10 cellular contexts compared by ENCODE assay signal in the genomic region with DNA sequence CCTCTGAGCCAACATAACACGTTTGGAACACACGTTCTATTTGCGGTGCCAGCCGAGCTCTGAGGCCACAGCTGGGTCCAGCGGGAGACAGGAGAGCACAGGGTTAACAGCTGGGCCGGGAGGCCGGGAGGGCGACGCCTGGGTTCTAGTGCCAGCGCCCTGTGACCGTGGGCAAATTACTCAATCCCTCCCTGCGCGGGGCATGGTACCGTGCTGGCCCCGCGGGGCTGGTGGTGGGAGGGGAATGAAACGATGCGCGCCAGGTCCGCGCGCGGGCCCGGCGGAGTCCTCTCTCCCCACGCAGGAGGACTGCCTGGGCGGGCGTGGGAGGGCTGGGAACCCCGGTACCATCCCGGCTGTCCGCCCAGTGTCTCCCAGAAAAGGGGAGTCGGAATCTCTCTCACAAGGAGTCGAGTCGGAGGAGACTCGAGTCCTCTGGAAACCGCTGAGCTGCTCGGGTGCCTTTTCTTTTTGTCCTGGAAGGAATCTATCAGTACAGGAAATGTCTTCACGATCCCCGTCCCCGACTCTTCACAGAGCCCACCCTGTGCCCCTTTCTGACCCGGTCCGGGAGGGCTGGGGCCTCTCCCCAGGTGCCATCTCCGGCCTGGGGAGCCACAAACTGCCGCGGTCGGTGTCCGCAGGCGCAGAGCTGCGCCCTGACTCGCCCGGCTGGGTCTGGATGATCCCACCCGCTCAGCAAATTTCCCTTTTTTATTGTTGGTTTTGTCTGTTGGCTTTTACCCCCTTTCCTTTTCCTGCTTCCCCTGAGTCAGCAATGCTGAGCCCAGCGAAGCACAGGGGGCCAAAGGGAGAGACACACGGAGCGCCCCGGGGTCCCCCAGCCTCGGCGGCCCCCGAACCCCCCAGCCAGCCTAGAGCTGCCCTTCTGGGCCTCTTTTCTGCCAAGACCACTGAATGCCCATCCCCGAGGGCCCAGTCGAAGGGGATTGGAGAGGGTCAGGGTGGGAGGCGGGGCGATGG. TPM values are rescaled to one million over a fixed set of nuclear protein-coding genes. Genes with fewer than 3 reads are reported as not detected.
DNase-seq lines count a peak whose midpoint lies in the region; ATAC-seq and TF ChIP-seq lines count a peak whose summit lies in the region.
"Had no signal": no experiment of that assay in that cellular context is flagged by ENCODE, and none has a peak within 500 bp of the region (broad histone marks: within the 10 kb centered on the region; RNA-seq: fewer than 3 reads in every experiment).

No MANE protein-coding gene starts in this region.

- no peak for TF ChIP-seq EP300 in esophagus muscularis mucosa (IDR thresholded peaks at IDR 0.05)

- no peaks in the 10 kb centered on the region for H3K36me3 ChIP-seq in esophagus muscularis mucosa
- H3K36me3 ChIP-seq in lower lobe of right lung, result no peaks in the 10 kb centered on the region
- H3K36me3 ChIP-seq in testis (ENCODE audit: low read depth, missing control alignments), result no peaks in the 10 kb centered on the region
- H3K36me3 ChIP-seq in hepatocyte (replicated peaks; ENCODE audit: insufficient read depth, low read depth), result no peaks in the 10 kb centered on the region
- H3K36me3 ChIP-seq: MG63 had no signal

- DNase-seq in NCI-H2227 treated with DMSO at 0.1 percent for 48 hours (lab: John Stamatoyannopoulos, UW) (peak; percentile 77), esophagus muscularis mucosa (ENCODE audit: extremely low spot score) (no peak), lower lobe of right lung (no peak), testis (no peak), T-helper 9 cell (no peak), NCI-H1105 (lab: John Stamatoyannopoulos, UW) (no peak), hepatocyte (ENCODE audit: low spot score) (no peak)
- DNase-seq: MG63 had no signal

- ATAC-seq in lower lobe of right lung, result peak in 1 of 2 donors; percentile 41

- TF ChIP-seq CTCF in esophagus muscularis mucosa (IDR thresholded peaks at IDR 0.05) (no peak), lower lobe of right lung (IDR thresholded peaks at IDR 0.05) (no peak), testis (IDR thresholded peaks at IDR 0.05) (no peak), hepatocyte (IDR thresholded peaks at IDR 0.05; ENCODE audit: poor library complexity) (no peak)

- H2AFZ ChIP-seq in hepatocyte, result no peak overlapping the region

- no peaks in the 10 kb centered on the region for H3K9me2 ChIP-seq in hepatocyte (replicated peaks; ENCODE audit: insufficient read depth)

- H3K27ac ChIP-seq in esophagus muscularis mucosa (replicated peaks in 1 of 4) (no peak overlapping the region), lower lobe of right lung (no peak overlapping the region), testis (no peak overlapping the region), hepatocyte (no peak overlapping the region)

- H4K20me1 ChIP-seq in hepatocyte (ENCODE audit: insufficient read depth, poor library complexity, severe bottlenecking), result no peaks in the 10 kb centered on the region

- no peak overlapping the region for H3K4me2 ChIP-seq in hepatocyte

- no peaks in the 10 kb centered on the region for H3K9me3 ChIP-seq in esophagus muscularis mucosa
- H3K9me3 ChIP-seq in lower lobe of right lung, result no peaks in the 10 kb centered on the region
- H3K9me3 ChIP-seq in testis, result no peaks in the 10 kb centered on the region
- H3K9me3 ChIP-seq in hepatocyte (ENCODE audit: low read depth), result no peaks in the 10 kb centered on the region
- H3K9me3 ChIP-seq: MG63 had no signal

- no peaks in the 10 kb centered on the region for H3K79me2 ChIP-seq in hepatocyte

- peak overlapping the region; percentile 7 to 49 (median 33) for H3K4me3 ChIP-seq in esophagus muscularis mucosa
- H3K4me3 ChIP-seq in lower lobe of right lung, result peak overlapping the region; percentile 8
- peak overlapping the region; percentile 31 to 32 for H3K4me3 ChIP-seq in testis
- no peak overlapping the region for H3K4me3 ChIP-seq in hepatocyte
- H3K4me3 ChIP-seq: MG63 had no signal

- 32% methylated on average over 31 of the region's 63 CpGs for WGBS in esophagus muscularis mucosa
- 17 to 20% methylated on average over 18 to 50 of the region's 63 CpGs for WGBS in testis, 2 donors
- WGBS in hepatocyte (ENCODE audit: low lambda C conversion rate, missing lambda C conversion rate), result 93% methylated on average over 50 of the region's 63 CpGs

- TF ChIP-seq POLR2A in esophagus muscularis mucosa (IDR thresholded peaks at IDR 0.05; ENCODE audit: low read depth), result no peak
- no peak for TF ChIP-seq POLR2A in testis (IDR thresholded peaks at IDR 0.05)

- H3K4me1 ChIP-seq in esophagus muscularis mucosa (peaks cover 22 to 28% (median 26%) of the 10 kb centered on the region in 4 donors), lower lobe of right lung (peaks cover 22% of the 10 kb centered on the region), testis (peaks cover 9% of the 10 kb centered on the region), hepatocyte (ENCODE audit: insufficient read depth) (peaks cover 13% of the 10 kb centered on the region)

- intact Hi-C loops in esophagus muscularis mucosa (cut with DNase I), result no loop called here
- intact Hi-C loops in lower lobe of right lung (cut with DNase I), result no loop called here
- intact Hi-C loops in testis (cut with DNase I; ENCODE audit: low total_unique reads), result no loop called here

- peaks cover 0 to 31% (median 7%) of the 10 kb centered on the region in 4 donors for H3K27me3 ChIP-seq in esophagus muscularis mucosa
- peaks cover 40% of the 10 kb centered on the region for H3K27me3 ChIP-seq in lower lobe of right lung (ENCODE audit: low read depth)
- no peaks in the 10 kb centered on the region for H3K27me3 ChIP-seq in testis
- H3K27me3 ChIP-seq in hepatocyte, result no peaks in the 10 kb centered on the region
- H3K27me3 ChIP-seq: MG63 had no signal

RNA-seq across cellular contexts. Expression of gene LEP, which starts 30.7 kb away (rescaled TPM):
- total RNA-seq in esophagus muscularis mucosa, result not detected
- not detected for total RNA-seq in lower lobe of right lung
- total RNA-seq in testis, result under 1 TPM; 0.31 to 0.55 TPM
- 0.46 TPM for polyA plus RNA-seq in testis (ENCODE audit: insufficient read depth, low read depth, low replicate concordance)
- not detected in 2 replicates for total RNA-seq in hepatocyte
- polyA plus RNA-seq in hepatocyte, result not detected in 2 replicates
- total RNA-seq: chondrocyte, pulmonary artery endothelial cell had no signal
